25 cellular contexts compared by ENCODE assay signal in the genomic region with DNA sequence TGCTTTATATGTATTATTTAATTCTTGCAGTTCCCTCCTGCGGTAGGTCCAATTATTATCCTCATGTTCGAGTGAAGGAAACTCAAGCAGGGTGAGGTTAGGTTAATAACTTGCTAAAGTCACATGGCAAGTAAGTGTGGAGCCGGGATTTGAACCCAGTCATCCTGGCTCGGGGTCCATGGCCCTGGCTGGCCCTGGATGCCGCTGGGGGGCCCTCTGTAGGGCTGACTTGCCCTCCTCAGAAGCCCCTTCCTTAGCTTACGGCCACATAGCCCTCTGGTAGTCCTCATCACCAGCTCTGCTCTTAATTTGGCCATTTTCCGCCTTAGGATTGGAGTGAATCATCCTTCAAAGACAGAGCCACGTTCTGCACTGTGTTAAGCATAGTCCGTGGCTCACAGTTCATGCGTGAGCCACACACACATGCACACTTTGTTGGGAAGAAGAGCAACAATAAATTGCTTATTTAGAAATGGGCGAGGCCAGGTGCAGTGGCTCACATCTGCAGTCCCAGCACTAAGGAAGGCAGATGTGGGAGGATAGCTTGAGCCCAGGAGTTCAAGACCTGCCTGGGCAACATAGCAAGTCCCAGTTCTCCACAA.
"Had no signal": no experiment of that assay in that cellular context is flagged by ENCODE, and none has a peak within 500 bp of the region (broad histone marks: within the 10 kb centered on the region; RNA-seq: fewer than 3 reads in every experiment).

No MANE protein-coding gene starts in this region.

- H3K9me3 Mint-ChIP-seq: activated naive CD4-positive, alpha-beta T cell treated with anti-CD3 and anti-CD28 coated beads, Interleukin-2, amount 50 U/mL, for 24 hours; activated T-helper 17 cell treated with anti-CD3 and anti-CD28 coated beads, Interleukin-2, amount 50 U/mL, for 72 hours had no signal

- H3K4me3 Mint-ChIP-seq: activated CD4-positive, alpha-beta memory T cell treated with anti-CD3 and anti-CD28 coated beads, Interleukin-2, amount 10 ng/mL, durations not matched to agents 7 days and 5 days; activated CD4-positive, alpha-beta T cell treated with anti-CD3 and anti-CD28 coated beads, Interleukin-2, amount 10 ng/mL, durations not matched to agents 7 days and 5 days; activated naive CD4-positive, alpha-beta T cell treated with anti-CD3 and anti-CD28 coated beads, Interleukin-2, amount 50 U/mL, for 24 hours; activated T-cell treated with anti-CD3 and anti-CD28 coated beads, Interleukin-2, amount 50 U/mL, for 24 hours; activated T-helper 17 cell treated with anti-CD3 and anti-CD28 coated beads, Interleukin-2, amount 50 U/mL, for 72 hours; neural progenitor cell; T-helper 1 cell treated with Interleukin-12 subunit alpha and Interleukin-12 subunit beta and Interleukin-4 antibody, amounts not matched to agents 30 μg/mL and 1 μg/mL, for 36 hours had no signal

- H3K9ac ChIP-seq: neural progenitor cell had no signal

- H3K4me3 ChIP-seq: body of pancreas, cardiac muscle cell, heart left ventricle, neural progenitor cell, spleen, testis, transverse colon had no signal

- H3K4me1 ChIP-seq: neural progenitor cell had no signal

- FAIRE-seq: urothelium cell line had no signal

- H3K27me3 Mint-ChIP-seq: activated CD4-positive, alpha-beta memory T cell treated with anti-CD3 and anti-CD28 coated beads, Interleukin-2, amount 10 ng/mL, durations not matched to agents 7 days and 5 days; activated CD4-positive, alpha-beta T cell treated with anti-CD3 and anti-CD28 coated beads, Interleukin-2, amount 10 ng/mL, durations not matched to agents 7 days and 5 days; activated naive CD4-positive, alpha-beta T cell treated with anti-CD3 and anti-CD28 coated beads, Interleukin-2, amount 50 U/mL, for 24 hours; activated T-cell treated with anti-CD3 and anti-CD28 coated beads, Interleukin-2, amount 50 U/mL, for 24 hours; activated T-helper 17 cell treated with anti-CD3 and anti-CD28 coated beads, Interleukin-2, amount 50 U/mL, for 72 hours; naive thymus-derived CD4-positive, alpha-beta T cell had no signal

- H3K4me1 Mint-ChIP-seq: activated T-helper 17 cell treated with anti-CD3 and anti-CD28 coated beads, Interleukin-2, amount 50 U/mL, for 72 hours had no signal

- H3K4me2 ChIP-seq: neural progenitor cell had no signal

- H3K27ac ChIP-seq: body of pancreas, cardiac muscle cell, heart left ventricle, neural progenitor cell, spleen, testis, transverse colon had no signal

- DNase-seq: activated CD4-positive, alpha-beta memory T cell treated with anti-CD3 and anti-CD28 coated beads, Interleukin-2, amount 10 ng/mL, durations not matched to agents 7 days and 5 days; activated CD4-positive, alpha-beta T cell treated with anti-CD3 and anti-CD28 coated beads for 1 hour; activated CD4-positive, alpha-beta T cell treated with anti-CD3 and anti-CD28 coated beads, Interleukin-2, amount 10 ng/mL, durations not matched to agents 7 days and 5 days; activated CD8-positive, alpha-beta memory T cell treated with anti-CD3 and anti-CD28 coated beads, Interleukin-2, amount 50 U/mL, for 48 hours; activated T-cell treated with anti-CD3 and anti-CD28 coated beads, Interleukin-2, amount 50 U/mL, for 24 hours; aorta; body of pancreas; cerebellar nuclear complex; cortex of kidney; heart left ventricle; midbrain; naive thymus-derived CD4-positive, alpha-beta T cell; occipital lobe; right cardiac atrium; spleen; stimulated activated naive CD4-positive, alpha-beta T cell; T1000; testis; transverse colon had no signal

- H3K27ac Mint-ChIP-seq: activated CD4-positive, alpha-beta memory T cell treated with anti-CD3 and anti-CD28 coated beads, Interleukin-2, amount 10 ng/mL, durations not matched to agents 7 days and 5 days; activated CD4-positive, alpha-beta T cell treated with anti-CD3 and anti-CD28 coated beads, Interleukin-2, amount 10 ng/mL, durations not matched to agents 7 days and 5 days; activated naive CD4-positive, alpha-beta T cell treated with anti-CD3 and anti-CD28 coated beads, Interleukin-2, amount 50 U/mL, for 24 hours; activated T-cell treated with anti-CD3 and anti-CD28 coated beads, Interleukin-2, amount 50 U/mL, for 24 hours; activated T-helper 17 cell treated with anti-CD3 and anti-CD28 coated beads, Interleukin-2, amount 50 U/mL, for 72 hours; neural progenitor cell; T-helper 1 cell treated with Interleukin-12 subunit alpha and Interleukin-12 subunit beta and Interleukin-4 antibody, amounts not matched to agents 30 μg/mL and 1 μg/mL, for 36 hours had no signal

- H3K36me3 ChIP-seq: cardiac muscle cell, heart left ventricle, neural progenitor cell, spleen, transverse colon had no signal

- ATAC-seq: activated T-helper 17 cell treated with anti-CD3 and anti-CD28 coated beads, Interleukin-2, amount 50 U/mL, for 72 hours; body of pancreas; heart left ventricle; naive thymus-derived CD4-positive, alpha-beta T cell; right cardiac atrium had no signal

- H2AFZ ChIP-seq: neural progenitor cell had no signal

- H3K9me3 ChIP-seq: body of pancreas, heart left ventricle, spleen, testis, transverse colon had no signal

- H3K27me3 ChIP-seq: body of pancreas, cardiac muscle cell, heart left ventricle, neural progenitor cell, spleen, testis, transverse colon had no signal
